ENCODE assay signal across 1 cellular context in the genomic region with DNA sequence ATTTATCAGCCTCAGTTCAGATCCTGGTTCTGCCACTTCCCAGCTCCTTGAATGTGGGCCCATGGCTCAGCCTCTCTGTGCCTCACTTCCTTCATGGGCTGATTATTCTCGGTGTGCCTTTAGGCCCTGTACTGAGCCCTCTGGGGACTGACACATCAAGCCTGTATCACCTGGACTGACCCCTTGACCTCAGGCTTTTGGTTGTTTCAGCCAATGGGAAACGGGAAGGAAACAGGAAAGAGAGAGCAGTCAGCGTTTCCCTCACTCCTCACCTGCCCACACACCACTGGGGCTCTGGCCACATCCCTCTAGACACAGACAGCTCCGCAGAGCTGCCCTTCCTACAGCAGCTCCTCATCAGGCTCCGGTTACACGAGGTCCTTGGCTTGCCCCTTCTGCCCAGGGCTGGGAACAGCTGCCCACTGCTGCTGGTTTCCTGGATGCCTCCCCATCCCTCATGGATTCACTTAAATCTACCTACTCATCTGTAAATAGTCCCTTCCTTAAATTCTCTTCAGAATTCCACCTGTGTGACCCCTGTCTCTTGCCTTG.
TF ChIP-seq lines count a peak whose summit lies in the region.

No MANE protein-coding gene starts in this region.

TF ChIP-seq in WTC11, 78 proteins besides CTCF, POLR2A, EP300 and RAD21 (continued from another document):
- TF ChIP-seq, protein P1, sequence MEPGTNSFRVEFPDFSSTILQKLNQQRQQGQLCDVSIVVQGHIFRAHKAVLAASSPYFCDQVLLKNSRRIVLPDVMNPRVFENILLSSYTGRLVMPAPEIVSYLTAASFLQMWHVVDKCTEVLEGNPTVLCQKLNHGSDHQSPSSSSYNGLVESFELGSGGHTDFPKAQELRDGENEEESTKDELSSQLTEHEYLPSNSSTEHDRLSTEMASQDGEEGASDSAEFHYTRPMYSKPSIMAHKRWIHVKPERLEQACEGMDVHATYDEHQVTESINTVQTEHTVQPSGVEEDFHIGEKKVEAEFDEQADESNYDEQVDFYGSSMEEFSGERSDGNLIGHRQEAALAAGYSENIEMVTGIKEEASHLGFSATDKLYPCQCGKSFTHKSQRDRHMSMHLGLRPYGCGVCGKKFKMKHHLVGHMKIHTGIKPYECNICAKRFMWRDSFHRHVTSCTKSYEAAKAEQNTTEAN (CRISPR knock-in tag; IDR thresholded peaks at IDR 0.05) = no peak
- TF ChIP-seq ZNF232 (CRISPR knock-in tag; IDR thresholded peaks at IDR 0.05) = no peak
